ENCODE assay signal across 22 cellular contexts in genomic region chr9:97704851-97705250, GRCh38. TPM values are rescaled to one million over a fixed set of nuclear protein-coding genes. Genes with fewer than 3 reads are reported as not detected.
A peak's percentile ranks its signal among the peaks of the same experiment; 100 is the strongest.
DNase-seq lines count a peak whose midpoint lies in the region; ATAC-seq and TF ChIP-seq lines count a peak whose summit lies in the region.
"Had no signal": no experiment of that assay in that cellular context is flagged by ENCODE, and none has a peak within 500 bp of the region (broad histone marks: within the 10 kb centered on the region; RNA-seq: fewer than 3 reads in every experiment).

No MANE protein-coding gene starts in this region.

- TF ChIP-seq POLR2A in gastroesophageal sphincter (IDR thresholded peaks at IDR 0.05), result no peak

- no peaks in the 10 kb centered on the region for H3K9me3 ChIP-seq in ascending aorta
- H3K9me3 ChIP-seq in gastroesophageal sphincter, result no peaks in the 10 kb centered on the region
- H3K9me3 ChIP-seq: right lobe of liver had no signal

- DNase-seq in Right ventricle myocardium inferior (ENCODE audit: missing footprints) (no peak), cardiac septum (ENCODE audit: low spot score) (no peak), ascending aorta (ENCODE audit: low spot score in 2 of 2) (no peak), AG20443 (ENCODE audit: low spot score) (no peak), cerebellar nuclear complex (lab: John Stamatoyannopoulos, UW) (no peak)
- DNase-seq: ACHN; activated CD4-positive, CD25-positive, alpha-beta regulatory T cell; activated CD8-positive, alpha-beta memory T cell treated with anti-CD3 and anti-CD28 coated beads, Interleukin-2, amount 10 ng/mL, durations not matched to agents 7 days and 5 days; activated gamma-delta T cell treated with Interleukin-2 at 50 U/mL for 16 hours; CD4-positive, alpha-beta T cell; DND-41; left ventricle myocardium superior; MV-4-11; NCI-H2029; right lobe of liver; SHP77; stimulated activated naive CD4-positive, alpha-beta T cell treated with Interleukin-2 at 50 U/mL for 16 hours; trophoblast cell had no signal

- intact Hi-C loops in Right ventricle myocardium inferior (cut with DNase I) (loop anchor here (5.0 kb wide), 1 partner anchor 557 kb away; no protein-coding TSS in a partner anchor), cardiac septum (cut with DNase I) (no loop called here), ascending aorta (cut with DNase I) (loop anchor here (5.0 kb wide), 2 partner anchors 277 to 352 kb away; partner anchors contain the start of genes ANP32B and NANS)

- H3K27me3 ChIP-seq in ascending aorta (no peaks in the 10 kb centered on the region), gastroesophageal sphincter (peaks cover 5% of the 10 kb centered on the region)
- H3K27me3 ChIP-seq: right lobe of liver had no signal

- ATAC-seq in Right ventricle myocardium inferior, result peak; percentile 16
- ATAC-seq in gastroesophageal sphincter, result no peak
- no peak for ATAC-seq in HG03039 (IDR thresholded peaks at IDR 0.05; ENCODE audit: unreplicated experiment)
- ATAC-seq in GM18868 (IDR thresholded peaks at IDR 0.05; ENCODE audit: unreplicated experiment), result no peak
- ATAC-seq: left ventricle myocardium superior had no signal

- H3K27ac ChIP-seq in ascending aorta, result peak overlapping the region; percentile 82
- H3K27ac ChIP-seq in gastroesophageal sphincter, result peak overlapping the region in 3 of 4 donors; percentile 80 to 83 (median 80)
- H3K27ac ChIP-seq: HL-60, right lobe of liver had no signal

- no peak overlapping the region for H3K4me3 ChIP-seq in ascending aorta
- H3K4me3 ChIP-seq in gastroesophageal sphincter, result no peak overlapping the region
- H3K4me3 ChIP-seq: right lobe of liver had no signal

- TF ChIP-seq EP300 in gastroesophageal sphincter (IDR thresholded peaks at IDR 0.05), result no peak

- H3K4me1 ChIP-seq in ascending aorta (peaks cover 0 to 17% of the 10 kb centered on the region in 2 donors), gastroesophageal sphincter (peaks cover 0 to 20% (median 3%) of the 10 kb centered on the region in 3 donors)

- no peak for TF ChIP-seq CTCF in ascending aorta (IDR thresholded peaks at IDR 0.05)
- TF ChIP-seq CTCF in gastroesophageal sphincter (IDR thresholded peaks at IDR 0.05), result no peak

- WGBS in gastroesophageal sphincter (ENCODE audit: low coverage in 1 of 2), 2 donors, result 71 to 90% methylated on average over 2 to 4 of the region's 4 CpGs

- H3K36me3 ChIP-seq in ascending aorta (no peaks in the 10 kb centered on the region), gastroesophageal sphincter (no peaks in the 10 kb centered on the region)
- H3K36me3 ChIP-seq: right lobe of liver had no signal

RNA-seq across cellular contexts. Expression of gene XPA, which starts 7.7 kb away (rescaled TPM):
- total RNA-seq in Right ventricle myocardium inferior (6.4 TPM), cardiac septum (10.3 TPM), ascending aorta (3.2 TPM), gastroesophageal sphincter (10 to 100 TPM; 24.2 to 27.6 (median 25.8) TPM)
